Comparison of ENCODE assay signal across 28 cellular contexts in genomic region chr6:27002447-27002846, GRCh38.
DNase-seq lines count a peak whose midpoint lies in the region; ATAC-seq, FAIRE-seq and TF ChIP-seq lines count a peak whose summit lies in the region.
"Had no signal": no experiment of that assay in that cellular context is flagged by ENCODE, and none has a peak within 500 bp of the region (broad histone marks: within the 10 kb centered on the region; RNA-seq: fewer than 3 reads in every experiment).

No MANE protein-coding gene starts in this region.

- H3K79me2 ChIP-seq in K562 (ENCODE audit: control insufficient read depth, insufficient read depth, low read length), result no peaks in the 10 kb centered on the region

- H3K9me3 ChIP-seq in heart left ventricle (peaks cover 0 to 9% (median 0%) of the 10 kb centered on the region in 12 donors), HEK293 (ENCODE audit: control insufficient read depth, insufficient read depth, low read depth, low read length) (no peaks in the 10 kb centered on the region), K562 (replicated peaks; ENCODE audit: control insufficient read depth, insufficient read depth, low read depth, low read length) (no peaks in the 10 kb centered on the region), esophagus muscularis mucosa (no peaks in the 10 kb centered on the region)
- H3K9me3 ChIP-seq: BE2C, BLaER1 had no signal

- no peaks in the 10 kb centered on the region for H3K9me1 ChIP-seq in K562 (ENCODE audit: control insufficient read depth, insufficient read depth, low read length)

- intact Hi-C loops in Right ventricle myocardium superior (cut with DNase I), result no loop called here
- intact Hi-C loops in heart left ventricle (cut with DNase I), result no loop called here
- intact Hi-C loops in K562 (cut with micrococcal nuclease), result no loop called here
- intact Hi-C loops in posterior vena cava (cut with DNase I), result no loop called here
- intact Hi-C loops in esophagus muscularis mucosa (cut with DNase I), result no loop called here

- H3K4me3 ChIP-seq in heart left ventricle (no peak overlapping the region), HEK293 (ENCODE audit: low read depth, low read length) (no peak overlapping the region), K562 (no peak overlapping the region), esophagus muscularis mucosa (no peak overlapping the region)
- H3K4me3 ChIP-seq: BLaER1, GM12878 had no signal

- CTCF ChIA-PET in HEK293 (lab: Yijun Ruan, JAX), result no interaction called here
- CTCF ChIA-PET in K562 (lab: Yijun Ruan, JAX; ENCODE audit: low intra/inter-chr PET ratio), result no interaction called here

- TF ChIP-seq EP300 in K562 (IDR thresholded peaks at IDR 0.05; ENCODE audit: low read length) (no peak), esophagus muscularis mucosa (IDR thresholded peaks at IDR 0.05) (no peak)

- BruUV-seq in K562 (replicated peaks; lab: Mats Ljungman, UMichigan), result no TSS peak

- POLR2A ChIA-PET in HEK293 (lab: Yijun Ruan, JAX) (no interaction called here), K562 (lab: Yijun Ruan, JAX) (interaction anchor here (0.8 to 0.9 kb wide), 2 partner anchors 19 to 36 kb away, joined by 3 to 4 read pairs; no protein-coding TSS in a partner anchor)

- no peak for FAIRE-seq in K562 (lab: Jason Lieb, UNC)
- FAIRE-seq: A204.1, GM12878, GM12892, GM18507 had no signal

- H3K36me3 ChIP-seq in heart left ventricle (no peaks in the 10 kb centered on the region), HEK293 (ENCODE audit: control insufficient read depth in 2 of 2, insufficient read depth in 1 of 2, low read length in 2 of 2) (no peaks in the 10 kb centered on the region), K562 (ENCODE audit: control insufficient read depth, insufficient read depth, low read length) (no peaks in the 10 kb centered on the region), esophagus muscularis mucosa (no peaks in the 10 kb centered on the region)
- H3K36me3 ChIP-seq: BE2C, BLaER1 had no signal

- H3K27me3 ChIP-seq in heart left ventricle (no peaks in the 10 kb centered on the region), K562 (ENCODE audit: control insufficient read depth in 2 of 2, insufficient read depth in 2 of 2, low read length in 2 of 2) (no peaks in the 10 kb centered on the region), esophagus muscularis mucosa (no peaks in the 10 kb centered on the region)
- H3K27me3 ChIP-seq: BE2C, BLaER1 had no signal

- DNase-seq in Right ventricle myocardium superior (peak; percentile 34), heart left ventricle (no peak), K562 (ENCODE audit: extremely low read depth in 1 of 4, low spot score in 3 of 4) (no peak), posterior vena cava (ENCODE audit: low spot score) (peak; percentile 55), NCI-H82 (lab: John Stamatoyannopoulos, UW) (no peak), esophagus muscularis mucosa (ENCODE audit: extremely low spot score) (no peak)
- DNase-seq: 8988T; ACHN; BE2C; C1 segment of cervical spinal cord; CD4-positive, alpha-beta memory T cell; CD4-positive, CD25-positive, alpha-beta regulatory T cell; CD8-positive, alpha-beta memory T cell; COR-L47; DMS 273 treated with DMSO at 0.1 percent for 48 hours; DMS153; DMS53; DMS79; DND-41; EL; GDM1 had no signal

- 93 to 95% (median 94%) methylated on average over 15 of the region's 15 CpGs for WGBS in heart left ventricle, 4 donors
- 92% methylated on average over 15 of the region's 15 CpGs for WGBS in K562 (ENCODE audit: insufficient coverage, low coverage, missing lambda C conversion rate)
- WGBS in esophagus muscularis mucosa, result 97% methylated on average over 15 of the region's 15 CpGs

- TF ChIP-seq POLR2A in heart left ventricle (IDR thresholded peaks at IDR 0.05) (no peak), K562 (conservative IDR thresholded peaks at IDR 0.05) (no peak), esophagus muscularis mucosa (IDR thresholded peaks at IDR 0.05; ENCODE audit: low read depth) (no peak)

- no peak for ATAC-seq in Right ventricle myocardium superior (ENCODE audit: poor library complexity)
- no peak for ATAC-seq in heart left ventricle
- no peak for ATAC-seq in K562
- no peak for ATAC-seq in HG03135 (IDR thresholded peaks at IDR 0.05; ENCODE audit: unreplicated experiment)
- ATAC-seq: GM12878 had no signal

- H4K20me1 ChIP-seq in K562 (replicated peaks; ENCODE audit: control insufficient read depth, insufficient read depth, low read length), result no peaks in the 10 kb centered on the region
- H4K20me1 ChIP-seq: BLaER1 had no signal

- H3K9ac ChIP-seq in K562 (ENCODE audit: insufficient read depth in 1 of 2, low read depth in 2 of 2, low read length in 2 of 2), result no peak overlapping the region
- H3K9ac ChIP-seq: BLaER1 had no signal

- no peaks in the 10 kb centered on the region for H3K4me1 ChIP-seq in heart left ventricle
- peaks cover 5% of the 10 kb centered on the region; the same call in 1 of the 2 replicates for H3K4me1 ChIP-seq in HEK293 (ENCODE audit: control insufficient read depth, insufficient read depth, low read length)
- 0 out of 5 replicates have a peak, but pooled peaks cover 0 to 2% of the 10 kb centered on the region in 2 experiments for H3K4me1 ChIP-seq in K562 (replicated peaks in 1 of 2; ENCODE audit: control insufficient read depth in 2 of 2, insufficient read depth in 2 of 2, low read length in 2 of 2)
- no peaks in the 10 kb centered on the region for H3K4me1 ChIP-seq in esophagus muscularis mucosa
- H3K4me1 ChIP-seq: BE2C, BLaER1 had no signal

- no peak for TF ChIP-seq RAD21 in K562 (CRISPR knock-in tag; conservative IDR thresholded peaks at IDR 0.05 in 1 of 2, IDR thresholded peaks at IDR 0.05 in 1 of 2)

- H3K27ac ChIP-seq in heart left ventricle (no peak overlapping the region), HEK293 (ENCODE audit: extremely low read depth, low read depth, low read length) (no peak overlapping the region), K562 (ENCODE audit: extremely low read depth, low read depth, low read length) (no peak overlapping the region), esophagus muscularis mucosa (replicated peaks in 1 of 4) (no peak overlapping the region)
- H3K27ac ChIP-seq: BLaER1 had no signal

- no peak overlapping the region for H3K4me2 ChIP-seq in K562 (ENCODE audit: insufficient read depth, low read length)
- H3K4me2 ChIP-seq: BLaER1 had no signal

- no peak for TF ChIP-seq CTCF in heart left ventricle (IDR thresholded peaks at IDR 0.05)
- no peak for TF ChIP-seq CTCF in HEK293 (tag by site-specific recombination; IDR thresholded peaks at IDR 0.05)
- no peak for TF ChIP-seq CTCF in K562 (IDR thresholded peaks at IDR 0.05 in 2 of 3, conservative IDR thresholded peaks at IDR 0.05 in 1 of 3; ENCODE audit: insufficient read depth in 2 of 3, low read depth in 1 of 3, low read length in 3 of 3)
- no peak for TF ChIP-seq CTCF in esophagus muscularis mucosa (IDR thresholded peaks at IDR 0.05)

- H2AFZ ChIP-seq in K562 (ENCODE audit: low read depth, low read length), result no peak overlapping the region

- in situ Hi-C loops in K562 (cut with MboI), result no loop called here

TF ChIP-seq in HEK293, 187 proteins besides CTCF, POLR2A, EP300 and RAD21 (continues in another document):
- TF ChIP-seq REST (tag by site-specific recombination; IDR thresholded peaks at IDR 0.05), result peak; percentile 72

TF ChIP-seq in K562, 482 proteins besides CTCF, POLR2A, EP300 and RAD21:
- TF ChIP-seq ZNF436 (CRISPR knock-in tag; IDR thresholded peaks at IDR 0.05) (no peak), ZNF780A (CRISPR knock-in tag; IDR thresholded peaks at IDR 0.05) (no peak), ZBTB33 (CRISPR knock-in tag; IDR thresholded peaks at IDR 0.05) (peak; percentile 64; the same call in 1 of the 2 replicates)

Comparison
In these comparisons a context has a peak if more than half of its experiments do, and no peak if none do; other contexts are left out.
1. DNase-seq: peak in Right ventricle myocardium superior (single experiment) and posterior vena cava (single experiment); none in heart left ventricle (0 of 5), K562 (0 of 4), NCI-H82 (single experiment) and esophagus muscularis mucosa (single experiment).